ENCODE assay signal across 1 cellular context in the genomic region with DNA sequence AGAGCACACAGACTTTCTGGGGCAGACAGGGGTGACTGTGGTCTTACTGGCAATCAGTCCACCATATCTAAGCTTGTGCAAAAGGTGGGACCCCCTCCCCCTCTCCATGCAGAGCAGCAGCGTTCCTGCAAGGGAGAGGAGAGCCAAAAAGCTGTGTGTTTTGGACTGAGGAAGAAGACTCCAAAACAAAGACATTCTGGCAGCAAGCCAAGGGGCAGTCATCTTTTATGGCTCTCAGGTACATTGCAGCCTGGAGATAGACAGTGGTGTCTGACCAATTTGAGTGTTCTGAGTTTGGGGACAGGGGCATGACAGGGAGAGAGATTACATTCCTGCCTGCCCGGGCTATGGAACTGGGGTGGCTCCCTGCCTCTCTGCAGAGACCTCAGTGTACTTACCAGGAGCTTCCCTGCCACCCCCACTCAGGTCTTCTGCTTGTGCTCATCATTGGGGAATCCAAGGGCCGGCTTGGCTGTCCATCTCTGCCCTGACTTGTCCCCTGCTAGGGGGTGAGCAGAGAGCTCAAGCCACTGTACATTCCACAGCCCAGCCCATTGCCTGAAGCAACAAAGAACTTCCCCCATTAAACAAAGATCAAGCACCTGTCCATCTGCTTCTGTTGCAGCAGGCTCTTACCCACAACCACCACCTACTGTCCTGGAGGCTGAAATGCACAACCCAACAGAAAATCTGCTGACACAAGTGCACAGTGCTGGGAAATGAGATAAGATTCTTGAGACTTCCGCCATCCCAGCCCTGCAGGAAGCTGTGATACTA.
TF ChIP-seq lines count a peak whose summit lies in the region.

No MANE protein-coding gene starts in this region.

TF ChIP-seq in IMR-90, 13 proteins besides CTCF, POLR2A, EP300 and RAD21 (continued from another document):
- TF ChIP-seq, protein P1, sequence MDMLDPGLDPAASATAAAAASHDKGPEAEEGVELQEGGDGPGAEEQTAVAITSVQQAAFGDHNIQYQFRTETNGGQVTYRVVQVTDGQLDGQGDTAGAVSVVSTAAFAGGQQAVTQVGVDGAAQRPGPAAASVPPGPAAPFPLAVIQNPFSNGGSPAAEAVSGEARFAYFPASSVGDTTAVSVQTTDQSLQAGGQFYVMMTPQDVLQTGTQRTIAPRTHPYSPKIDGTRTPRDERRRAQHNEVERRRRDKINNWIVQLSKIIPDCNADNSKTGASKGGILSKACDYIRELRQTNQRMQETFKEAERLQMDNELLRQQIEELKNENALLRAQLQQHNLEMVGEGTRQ (IDR thresholded peaks at IDR 0.05; ENCODE audit: low read depth, low read length): no peak
